8 cellular contexts compared by ENCODE assay signal in the genomic region with DNA sequence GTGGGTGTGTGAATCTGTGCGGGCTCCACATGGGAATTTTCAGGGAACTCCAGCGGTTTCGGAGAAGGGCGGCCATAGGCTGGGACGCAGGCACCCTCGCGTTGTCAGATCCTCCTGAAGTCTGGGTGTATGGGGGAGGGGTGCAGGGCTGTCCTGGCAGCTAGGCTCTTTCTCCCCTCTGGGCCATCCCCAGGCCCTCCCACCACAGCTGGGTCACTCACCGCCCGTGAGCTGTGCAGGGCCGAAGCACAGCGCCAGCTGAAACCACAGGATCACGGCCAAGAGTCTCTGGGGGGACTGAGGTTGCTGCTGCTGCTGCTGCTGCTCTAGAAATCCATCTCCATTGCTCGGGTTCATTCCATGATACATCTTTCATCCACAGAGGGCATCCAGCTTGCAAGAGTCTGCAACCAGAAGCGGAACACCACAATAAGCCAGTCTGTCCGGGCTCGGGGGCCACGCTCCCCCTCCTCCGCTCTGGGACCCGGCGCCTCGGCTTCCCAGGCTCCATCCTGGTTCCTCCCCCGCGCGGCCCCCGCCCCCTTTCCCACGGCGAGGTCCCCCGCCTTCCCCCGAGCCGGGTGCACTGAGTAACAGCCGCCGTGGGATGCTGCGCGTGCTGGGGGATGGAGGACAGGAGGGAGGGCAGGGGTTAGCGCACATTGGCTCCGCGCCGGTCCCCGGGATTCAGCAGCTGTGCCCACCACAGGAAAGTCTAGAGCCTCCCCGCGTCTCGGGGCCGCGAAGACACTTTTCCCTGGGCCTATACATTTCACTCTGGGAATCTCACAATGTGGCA. TPM values are rescaled to one million over a fixed set of nuclear protein-coding genes. Genes with fewer than 3 reads are reported as not detected.
DNase-seq lines count a peak whose midpoint lies in the region; ATAC-seq lines count a peak whose summit lies in the region.

No MANE protein-coding gene starts in this region.

- H3K9me3 ChIP-seq in T-helper 17 cell (ENCODE audit: control insufficient read depth, low read length, poor library complexity, severe bottlenecking), result no peaks in the 10 kb centered on the region

- ATAC-seq in T-helper 17 cell, result peak; percentile 43
- ATAC-seq in left lobe of liver, result peak; percentile 24
- peak; percentile 28 for ATAC-seq in stimulated activated memory B cell treated with anti-CD40 and anti-IgM and Interleukin-4, amounts not matched to agents 10 μg/mL and 1 μg/mL and 100 μg/mL, for 72 hours
- no peak for ATAC-seq in GM21528 (IDR thresholded peaks at IDR 0.05; ENCODE audit: low FRiP score, unreplicated experiment)
- ATAC-seq in GM19395 (IDR thresholded peaks at IDR 0.05; ENCODE audit: unreplicated experiment), result no peak

- no peaks in the 10 kb centered on the region for H3K36me3 Mint-ChIP-seq in T-helper 17 cell (ENCODE audit: low read depth)
- no peaks in the 10 kb centered on the region for H3K36me3 Mint-ChIP-seq in stimulated activated memory B cell treated with anti-CD40 and anti-IgM and Interleukin-4, amounts not matched to agents 10 μg/mL and 1 μg/mL and 100 μg/mL, for 72 hours

- no peaks in the 10 kb centered on the region for H3K27me3 Mint-ChIP-seq in T-helper 17 cell
- peaks cover 46% of the 10 kb centered on the region for H3K27me3 Mint-ChIP-seq in stimulated activated memory B cell treated with anti-CD40 and anti-IgM and Interleukin-4, amounts not matched to agents 10 μg/mL and 1 μg/mL and 100 μg/mL, for 72 hours

- H3K27ac Mint-ChIP-seq in T-helper 17 cell, result peak overlapping the region; percentile 16
- no peak overlapping the region for H3K27ac Mint-ChIP-seq in stimulated activated memory B cell treated with anti-CD40 and anti-IgM and Interleukin-4, amounts not matched to agents 10 μg/mL and 1 μg/mL and 100 μg/mL, for 72 hours

- DNase-seq in NCI-H524 (lab: John Stamatoyannopoulos, UW) (peak; percentile 49 to 61), NCI-H524 treated with DMSO at 0.1 percent for 48 hours (lab: John Stamatoyannopoulos, UW) (no peak), T-helper 17 cell (no peak), cerebellum (ENCODE audit: low spot score) (peak; percentile 27), left lobe of liver (ENCODE audit: low spot score) (no peak)

- no peaks in the 10 kb centered on the region for H3K9me3 Mint-ChIP-seq in stimulated activated memory B cell treated with anti-CD40 and anti-IgM and Interleukin-4, amounts not matched to agents 10 μg/mL and 1 μg/mL and 100 μg/mL, for 72 hours

- H3K4me3 Mint-ChIP-seq in T-helper 17 cell, result peak overlapping the region; percentile 93
- H3K4me3 Mint-ChIP-seq in stimulated activated memory B cell treated with anti-CD40 and anti-IgM and Interleukin-4, amounts not matched to agents 10 μg/mL and 1 μg/mL and 100 μg/mL, for 72 hours, result peak overlapping the region; percentile 80

- H3K4me1 Mint-ChIP-seq in T-helper 17 cell, result peaks cover 26% of the 10 kb centered on the region
- peaks cover 20% of the 10 kb centered on the region for H3K4me1 Mint-ChIP-seq in stimulated activated memory B cell treated with anti-CD40 and anti-IgM and Interleukin-4, amounts not matched to agents 10 μg/mL and 1 μg/mL and 100 μg/mL, for 72 hours

RNA-seq across cellular contexts. Expression of gene SUSD4, which starts 0.7 kb away (rescaled TPM):
- total RNA-seq in T-helper 17 cell (10 to 100 TPM in 1 of 2 donors, 1 to 10 TPM in 1; 8.8 to 32.6 TPM), cerebellum (25.3 TPM), left lobe of liver (1.3 TPM)

RNA-seq across cellular contexts. Expression of gene CCDC185, which starts 30.0 kb away (rescaled TPM):
- total RNA-seq in T-helper 17 cell (not detected), cerebellum (not detected), left lobe of liver (not detected)

Comparison
In these comparisons a context has a peak if more than half of its experiments do, and no peak if none do; other contexts are left out.
1. DNase-seq: peak in NCI-H524 (2 of 2) and cerebellum (single experiment); none in NCI-H524 treated with DMSO at 0.1 percent for 48 hours (single experiment), T-helper 17 cell (0 of 3) and left lobe of liver (single experiment).
2. ATAC-seq: peak in T-helper 17 cell (single experiment), left lobe of liver (single experiment) and stimulated activated memory B cell treated with anti-CD40 and anti-IgM and Interleukin-4, amounts not matched to agents 10 μg/mL and 1 μg/mL and 100 μg/mL, for 72 hours (single experiment); none in GM21528 (single experiment) and GM19395 (single experiment).